Comparison of ENCODE assay signal across 9 cellular contexts in the genomic region with DNA sequence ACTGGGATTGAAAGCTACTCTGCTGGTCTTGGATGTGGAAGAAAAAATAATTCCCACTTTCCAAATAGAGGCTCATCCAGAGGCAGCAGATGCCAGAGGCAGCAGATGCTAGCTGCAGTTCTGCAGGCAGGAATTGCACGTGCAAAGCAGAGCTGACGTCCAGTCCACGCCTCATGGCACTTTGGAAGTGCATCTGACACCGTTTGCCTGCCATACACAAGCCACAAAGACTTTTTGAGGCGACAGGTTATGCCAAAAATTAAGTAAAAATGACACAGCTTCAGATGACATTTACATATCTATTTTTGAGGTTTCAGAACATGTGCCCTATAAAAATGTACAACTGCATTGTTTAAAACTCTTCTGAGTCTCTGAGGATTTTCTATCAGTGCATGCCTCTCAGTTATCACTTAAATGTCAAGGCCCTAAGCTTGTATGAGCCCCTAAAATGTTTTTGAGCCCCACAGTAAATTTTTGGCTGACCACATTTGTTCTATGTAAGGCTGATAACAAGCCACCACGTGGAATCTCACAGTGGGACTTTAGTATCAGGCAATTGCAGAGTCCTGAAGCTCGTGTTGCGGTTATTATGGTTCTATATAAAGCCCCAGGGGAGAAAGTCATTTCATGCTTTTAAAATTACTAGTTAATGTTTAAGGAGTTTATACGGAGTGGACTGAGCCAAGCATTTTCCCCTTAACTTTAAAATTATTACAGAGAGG.
DNase-seq lines count a peak whose midpoint lies in the region; ATAC-seq and TF ChIP-seq lines count a peak whose summit lies in the region.
"Had no signal": no experiment of that assay in that cellular context is flagged by ENCODE, and none has a peak within 500 bp of the region (broad histone marks: within the 10 kb centered on the region; RNA-seq: fewer than 3 reads in every experiment).

No MANE protein-coding gene starts in this region.

- H3K4me3 ChIP-seq in GM08714 (ENCODE audit: low read length) (peak overlapping the region; percentile 20; the same call in 1 of the 2 replicates), choroid plexus epithelial cell (ENCODE audit: low read depth, low read length) (no peak overlapping the region), HAP-1 (no peak overlapping the region)

- no peaks in the 10 kb centered on the region for H3K9me3 ChIP-seq in HAP-1

- H3K27me3 Mint-ChIP-seq in stimulated activated naive CD8-positive, alpha-beta T cell treated with anti-CD3 and anti-CD28 coated beads, Interleukin-15, Interleukin-2, amounts not matched to agents 100 ng/mL and 50 ng/mL, for 24 hours = no peaks in the 10 kb centered on the region

- H3K27me3 ChIP-seq in HAP-1 (ENCODE audit: low read depth) = no peaks in the 10 kb centered on the region

- ATAC-seq in GM21447 (IDR thresholded peaks at IDR 0.05; ENCODE audit: unreplicated experiment) = peak; percentile 90

- H3K36me3 ChIP-seq in HAP-1 (replicated peaks) = no peaks in the 10 kb centered on the region

- in situ Hi-C loops in HAP-1 (cut with MboI; ENCODE audit: low sequenced_read_pairs) = no loop called here

- H3K9me3 Mint-ChIP-seq in stimulated activated naive CD8-positive, alpha-beta T cell treated with anti-CD3 and anti-CD28 coated beads, Interleukin-15, Interleukin-2, amounts not matched to agents 100 ng/mL and 50 ng/mL, for 24 hours = peaks cover 9% of the 10 kb centered on the region

- H3K4me3 Mint-ChIP-seq in stimulated activated naive CD8-positive, alpha-beta T cell treated with anti-CD3 and anti-CD28 coated beads, Interleukin-15, Interleukin-2, amounts not matched to agents 100 ng/mL and 50 ng/mL, for 24 hours = peak overlapping the region; percentile 50
- H3K4me3 Mint-ChIP-seq: memory B cell had no signal

- no peak for TF ChIP-seq CTCF in choroid plexus epithelial cell (conservative IDR thresholded peaks at IDR 0.05; ENCODE audit: low read depth, low read length)

- H3K36me3 Mint-ChIP-seq in stimulated activated naive CD8-positive, alpha-beta T cell treated with anti-CD3 and anti-CD28 coated beads, Interleukin-15, Interleukin-2, amounts not matched to agents 100 ng/mL and 50 ng/mL, for 24 hours (ENCODE audit: low read depth) = peaks cover 40% of the 10 kb centered on the region
- H3K36me3 Mint-ChIP-seq: memory B cell had no signal

- peak overlapping the region; percentile 90 for H3K27ac Mint-ChIP-seq in stimulated activated naive CD8-positive, alpha-beta T cell treated with anti-CD3 and anti-CD28 coated beads, Interleukin-15, Interleukin-2, amounts not matched to agents 100 ng/mL and 50 ng/mL, for 24 hours
- H3K27ac Mint-ChIP-seq: memory B cell had no signal

- peaks cover 87% of the 10 kb centered on the region for H3K4me1 Mint-ChIP-seq in stimulated activated naive CD8-positive, alpha-beta T cell treated with anti-CD3 and anti-CD28 coated beads, Interleukin-15, Interleukin-2, amounts not matched to agents 100 ng/mL and 50 ng/mL, for 24 hours (ENCODE audit: low read depth)
- H3K4me1 Mint-ChIP-seq: memory B cell had no signal

- H3K4me1 ChIP-seq in HAP-1 = no peaks in the 10 kb centered on the region; the same call in 1 of the 2 replicates

- DNase-seq in HUDEP-2 (lab: John Stamatoyannopoulos, UW; ENCODE audit: unreplicated experiment in 76 of 76) (peak in 45 of 76 experiments; percentile 5 to 87 (median 41)), choroid plexus epithelial cell (ENCODE audit: low read depth) (peak; percentile 72), HuH-7 (ENCODE audit: low spot score) (no peak), NCI-H526 treated with DMSO at 0.1 percent for 48 hours (lab: John Stamatoyannopoulos, UW) (no peak), HAP-1 (ENCODE audit: low spot score in 2 of 2) (no peak)

Comparison
In these comparisons a context has a peak if more than half of its experiments do, and no peak if none do; other contexts are left out.
1. DNase-seq: peak in HUDEP-2 (45 of 76) and choroid plexus epithelial cell (single experiment); none in HuH-7 (single experiment), NCI-H526 treated with DMSO at 0.1 percent for 48 hours (single experiment) and HAP-1 (0 of 2).